ENCODE assay signal across 17 cellular contexts in genomic region chr2:239114616-239115265, GRCh38.
A peak's percentile ranks its signal among the peaks of the same experiment; 100 is the strongest.
DNase-seq lines count a peak whose midpoint lies in the region; ATAC-seq and TF ChIP-seq lines count a peak whose summit lies in the region.
"Had no signal": no experiment of that assay in that cellular context is flagged by ENCODE, and none has a peak within 500 bp of the region (broad histone marks: within the 10 kb centered on the region; RNA-seq: fewer than 3 reads in every experiment).

No MANE protein-coding gene starts in this region.

- H3K4me1 ChIP-seq in skeletal muscle tissue (ENCODE audit: control insufficient read depth in 3 of 3, insufficient read depth in 3 of 3, low read length in 3 of 3): peaks cover 14 to 42% (median 17%) of the 10 kb centered on the region in 3 donors
- no peaks in the 10 kb centered on the region for H3K4me1 ChIP-seq in thyroid gland
- H3K4me1 ChIP-seq: foreskin keratinocyte had no signal

- H3K36me3 Mint-ChIP-seq in HFFc6 (ENCODE audit: low read depth): no peaks in the 10 kb centered on the region

- DNase-seq in HFFc6 (no peak), SK-N-MC (ENCODE audit: low read depth, low spot score) (no peak), fibroblast of villous mesenchyme (ENCODE audit: low read depth) (peak; percentile 6), thyroid gland (no peak)
- DNase-seq: activated CD4-positive, alpha-beta T cell treated with anti-CD3 and anti-CD28 coated beads, Interleukin-2, amount 50 U/mL, for 1 hour; activated T-cell treated with anti-CD3 and anti-CD28 coated beads, Interleukin-2, amount 50 U/mL, for 4 hours; adrenal gland; CD4-positive, CD25-positive, alpha-beta regulatory T cell; NCI-H524; stimulated activated CD4-positive, alpha-beta T cell treated with anti-CD3 and anti-CD28 coated beads, Interleukin-2, amount 100 ng/mL, for 48 hours had no signal

- 91 to 92% methylated on average over 10 to 23 of the region's 25 CpGs for WGBS in thyroid gland, 2 donors

- no peak for TF ChIP-seq POLR2A in thyroid gland (IDR thresholded peaks at IDR 0.05)

- no peaks in the 10 kb centered on the region for H3K9me3 Mint-ChIP-seq in HFFc6
- H3K9me3 Mint-ChIP-seq: activated T-cell treated with anti-CD3 and anti-CD28 coated beads, Interleukin-2, amount 50 U/mL, for 4 hours; CD4-positive, CD25-positive, alpha-beta regulatory T cell; dendritic cell treated with granulocyte-macrophage colony-stimulating factor and Interleukin-4, amounts not matched to agents 40 ng/mL and 50 ng/mL, for 4 days had no signal

- no peak overlapping the region for H3K4me3 Mint-ChIP-seq in HFFc6
- H3K4me3 Mint-ChIP-seq: activated T-cell treated with anti-CD3 and anti-CD28 coated beads, Interleukin-2, amount 50 U/mL, for 4 hours; dendritic cell treated with granulocyte-macrophage colony-stimulating factor and Interleukin-4, amounts not matched to agents 40 ng/mL and 50 ng/mL, for 4 days had no signal

- H3K27me3 ChIP-seq in skeletal muscle tissue (ENCODE audit: control insufficient read depth in 3 of 3, insufficient read depth in 3 of 3, low read length in 3 of 3): no peaks in the 10 kb centered on the region
- H3K27me3 ChIP-seq in thyroid gland: no peaks in the 10 kb centered on the region
- H3K27me3 ChIP-seq: adrenal gland, foreskin keratinocyte, vagina had no signal

- peaks cover 10% of the 10 kb centered on the region for H3K4me1 Mint-ChIP-seq in HFFc6 (ENCODE audit: low read depth)

- no peak for ATAC-seq in GM21786 (IDR thresholded peaks at IDR 0.05; ENCODE audit: unreplicated experiment)
- no peak for ATAC-seq in GM19035 (IDR thresholded peaks at IDR 0.05; ENCODE audit: unreplicated experiment)
- ATAC-seq: activated T-cell treated with anti-CD3 and anti-CD28 coated beads, Interleukin-2, amount 50 U/mL, for 4 hours; Panc1 had no signal

- peak overlapping the region; percentile 86 for H3K27ac ChIP-seq in SK-N-MC
- peak overlapping the region; percentile 6 for H3K27ac ChIP-seq in skeletal muscle tissue (ENCODE audit: low read depth, low read length)
- H3K27ac ChIP-seq in thyroid gland: no peak overlapping the region
- H3K27ac ChIP-seq: foreskin keratinocyte had no signal

- H3K9ac ChIP-seq in SK-N-MC (ENCODE audit: insufficient read length): no peak overlapping the region
- peak overlapping the region in 2 of 3 donors; percentile 16 to 33 for H3K9ac ChIP-seq in skeletal muscle tissue (ENCODE audit: low read depth in 1 of 3, low read length in 3 of 3)

- H3K27me3 Mint-ChIP-seq in HFFc6 (ENCODE audit: insufficient read depth): peaks cover 4% of the 10 kb centered on the region
- H3K27me3 Mint-ChIP-seq: CD4-positive, CD25-positive, alpha-beta regulatory T cell; dendritic cell treated with granulocyte-macrophage colony-stimulating factor and Interleukin-4, amounts not matched to agents 40 ng/mL and 50 ng/mL, for 4 days had no signal

- intact Hi-C loops in thyroid gland (cut with DNase I): no loop called here

- peak overlapping the region; percentile 48 for H3K4me3 ChIP-seq in SK-N-MC
- no peak overlapping the region for H3K4me3 ChIP-seq in fibroblast of villous mesenchyme (ENCODE audit: low read depth, low read length)
- H3K4me3 ChIP-seq in skeletal muscle tissue (ENCODE audit: low read length in 3 of 3): no peak overlapping the region
- no peak overlapping the region for H3K4me3 ChIP-seq in thyroid gland (replicated peaks in 1 of 3)
- H3K4me3 ChIP-seq: adrenal gland, vagina had no signal

- no peaks in the 10 kb centered on the region for H3K9me3 ChIP-seq in SK-N-MC (ENCODE audit: low read depth, low read length)
- H3K9me3 ChIP-seq in skeletal muscle tissue (ENCODE audit: control insufficient read depth in 3 of 3, low read length in 3 of 3): no peaks in the 10 kb centered on the region
- no peaks in the 10 kb centered on the region for H3K9me3 ChIP-seq in thyroid gland
- H3K9me3 ChIP-seq: adrenal gland, vagina had no signal

- peak; percentile 27 for TF ChIP-seq CTCF in HFFc6 (IDR thresholded peaks at IDR 0.05)
- no peak for TF ChIP-seq CTCF in fibroblast of villous mesenchyme (IDR thresholded peaks at IDR 0.05; ENCODE audit: insufficient read depth, low read depth, low read length)
- TF ChIP-seq CTCF in thyroid gland (IDR thresholded peaks at IDR 0.05): no peak

- H3K36me3 ChIP-seq in SK-N-MC (ENCODE audit: insufficient read depth, low read length) (no peaks in the 10 kb centered on the region), skeletal muscle tissue (ENCODE audit: control insufficient read depth in 3 of 3, insufficient read depth in 3 of 3, low read length in 3 of 3) (peaks cover 46 to 59% (median 48%) of the 10 kb centered on the region in 3 donors), thyroid gland (peaks cover 8 to 10% of the 10 kb centered on the region in 2 donors)

- no peak overlapping the region for H3K27ac Mint-ChIP-seq in HFFc6
- H3K27ac Mint-ChIP-seq: CD4-positive, CD25-positive, alpha-beta regulatory T cell; dendritic cell treated with granulocyte-macrophage colony-stimulating factor and Interleukin-4, amounts not matched to agents 40 ng/mL and 50 ng/mL, for 4 days had no signal

Comparison
In these comparisons a context has a peak if more than half of its experiments do, and no peak if none do; other contexts are left out.
1. H3K27ac ChIP-seq: peak in SK-N-MC (single experiment) and skeletal muscle tissue (single experiment); none in thyroid gland (0 of 3).